Comparison of ENCODE assay signal across 1 cellular context in genomic region chr2:47040662-47041061, GRCh38.
TF ChIP-seq lines count a peak whose summit lies in the region.

No MANE protein-coding gene starts in this region.

TF ChIP-seq in HepG2, 621 proteins besides CTCF, POLR2A, EP300 and RAD21 (continued from another document):
- TF ChIP-seq, protein P1, sequence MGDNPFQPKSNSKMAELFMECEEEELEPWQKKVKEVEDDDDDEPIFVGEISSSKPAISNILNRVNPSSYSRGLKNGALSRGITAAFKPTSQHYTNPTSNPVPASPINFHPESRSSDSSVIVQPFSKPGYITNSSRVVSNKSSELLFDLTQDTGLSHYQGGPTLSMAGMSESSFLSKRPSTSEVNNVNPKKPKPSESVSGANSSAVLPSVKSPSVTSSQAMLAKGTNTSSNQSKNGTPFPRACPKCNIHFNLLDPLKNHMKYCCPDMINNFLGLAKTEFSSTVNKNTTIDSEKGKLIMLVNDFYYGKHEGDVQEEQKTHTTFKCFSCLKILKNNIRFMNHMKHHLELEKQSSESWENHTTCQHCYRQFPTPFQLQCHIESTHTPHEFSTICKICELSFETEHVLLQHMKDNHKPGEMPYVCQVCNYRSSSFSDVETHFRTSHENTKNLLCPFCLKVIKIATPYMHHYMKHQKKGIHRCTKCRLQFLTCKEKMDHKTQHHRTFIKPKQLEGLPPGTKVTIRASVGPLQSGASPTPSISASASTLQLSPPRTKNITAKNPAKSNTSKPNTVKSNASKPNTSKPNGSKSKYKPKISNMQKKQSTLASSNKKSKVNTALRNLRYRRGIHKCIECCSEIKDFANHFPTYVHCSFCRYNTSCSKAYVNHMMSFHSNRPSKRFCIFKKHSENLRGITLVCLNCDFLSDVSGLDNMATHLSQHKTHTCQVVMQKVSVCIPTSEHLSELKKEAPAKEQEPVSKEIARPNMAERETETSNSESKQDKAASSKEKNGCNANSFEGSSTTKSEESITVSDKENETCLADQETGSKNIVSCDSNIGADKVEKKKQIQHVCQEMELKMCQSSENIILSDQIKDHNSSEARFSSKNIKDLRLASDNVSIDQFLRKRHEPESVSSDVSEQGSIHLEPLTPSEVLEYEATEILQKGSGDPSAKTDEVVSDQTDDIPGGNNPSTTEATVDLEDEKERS (CRISPR knock-in tag; IDR thresholded peaks at IDR 0.05), result peak; percentile 67; the same call in 1 of the 2 replicates
- TF ChIP-seq DPF2 (CRISPR knock-in tag; IDR thresholded peaks at IDR 0.05; ENCODE audit: borderline replicate concordance, low read depth) (0 out of 2 replicates have a peak, but pooled peaks have one; percentile 18), XRCC5 (optimal IDR thresholded peaks at IDR 0.05; ENCODE audit: low read length) (peak; percentile 42), SMAD3 (CRISPR knock-in tag; IDR thresholded peaks at IDR 0.05) (no peak), TEAD3 (CRISPR knock-in tag; optimal IDR thresholded peaks at IDR 0.05; ENCODE audit: borderline replicate concordance) (peak; percentile 85), RXRB (CRISPR knock-in tag; IDR thresholded peaks at IDR 0.05; ENCODE audit: borderline replicate concordance) (peak; percentile 59), ZFP36 (IDR thresholded peaks at IDR 0.05; ENCODE audit: borderline replicate concordance, low read depth, low read length, partially characterized antibody) (no peak), BCL6 (CRISPR knock-in tag; IDR thresholded peaks at IDR 0.05) (peak; percentile 63; the same call in 1 of the 2 replicates), KDM3A (CRISPR knock-in tag; IDR thresholded peaks at IDR 0.05; ENCODE audit: low read depth) (no peak), BRF2 (CRISPR knock-in tag; IDR thresholded peaks at IDR 0.05) (no peak), RFX5 (IDR thresholded peaks at IDR 0.05; ENCODE audit: low read depth, low read length) (no peak), YY1 (IDR thresholded peaks at IDR 0.05; ENCODE audit: insufficient read depth, insufficient replicate concordance, low read depth, low read length) (no peak), ZFP36L1 (CRISPR knock-in tag; IDR thresholded peaks at IDR 0.05) (no peak), ZSCAN9 (CRISPR knock-in tag; IDR thresholded peaks at IDR 0.05; ENCODE audit: borderline replicate concordance) (peak; percentile 63; the same call in 1 of the 2 replicates), WIZ (CRISPR knock-in tag; IDR thresholded peaks at IDR 0.05) (no peak), HMG20A (CRISPR knock-in tag; IDR thresholded peaks at IDR 0.05; ENCODE audit: borderline replicate concordance) (no peak), ZNF547 (CRISPR knock-in tag; IDR thresholded peaks at IDR 0.05) (no peak), PRDM4 (CRISPR knock-in tag; IDR thresholded peaks at IDR 0.05; ENCODE audit: borderline replicate concordance) (no peak), YEATS2 (CRISPR knock-in tag; IDR thresholded peaks at IDR 0.05; ENCODE audit: borderline replicate concordance) (peak; percentile 19; the same call in 1 of the 2 replicates)
